ENCODE assay signal across 1 cellular context in the genomic region with DNA sequence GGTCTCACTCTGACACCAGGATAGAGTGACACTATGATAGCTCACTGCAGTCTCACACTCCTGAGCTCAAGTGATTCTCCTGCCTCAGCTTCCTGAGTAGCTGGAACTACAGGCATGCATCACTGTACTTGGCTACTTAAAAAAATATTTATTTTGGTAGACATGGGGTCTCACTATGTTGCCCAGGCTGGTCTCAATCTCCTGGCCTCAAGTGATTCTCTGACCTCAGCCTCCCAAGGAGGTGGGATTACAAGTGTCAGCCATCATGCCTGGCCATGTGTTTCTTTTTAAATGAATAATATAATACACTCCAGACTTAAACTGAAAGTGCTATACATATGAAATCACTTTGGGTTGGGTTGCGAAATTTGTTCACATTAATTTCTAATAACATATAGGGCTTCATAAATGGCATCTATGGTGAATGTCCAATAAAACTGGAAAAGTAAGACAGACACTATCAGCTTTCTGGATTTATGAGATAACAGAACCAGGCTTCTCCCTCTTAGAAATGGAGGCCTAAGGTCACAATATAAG.
TF ChIP-seq lines count a peak whose summit lies in the region.

No MANE protein-coding gene starts in this region.

TF ChIP-seq in HepG2, 621 proteins besides CTCF, POLR2A, EP300 and RAD21 (continued from another document):
- TF ChIP-seq RARA (CRISPR knock-in tag; IDR thresholded peaks at IDR 0.05) = no peak
- TF ChIP-seq RBAK (CRISPR knock-in tag; IDR thresholded peaks at IDR 0.05) = no peak
- TF ChIP-seq ZNF652 (CRISPR knock-in tag; IDR thresholded peaks at IDR 0.05; ENCODE audit: borderline replicate concordance, low read depth) = no peak
- TF ChIP-seq ISL2 (CRISPR knock-in tag; IDR thresholded peaks at IDR 0.05) = no peak
- peak; percentile 58 for TF ChIP-seq CEBPB (IDR thresholded peaks at IDR 0.05; ENCODE audit: borderline replicate concordance, low read depth, low read length)
- TF ChIP-seq ZNF598 (CRISPR knock-in tag; IDR thresholded peaks at IDR 0.05; ENCODE audit: borderline replicate concordance) = no peak
- no peak for TF ChIP-seq ZNF883 (CRISPR knock-in tag; IDR thresholded peaks at IDR 0.05; ENCODE audit: not compliant biosample characterization)
- TF ChIP-seq ZNF547 (CRISPR knock-in tag; IDR thresholded peaks at IDR 0.05) = no peak
- no peak for TF ChIP-seq ARNT (IDR thresholded peaks at IDR 0.05)
- no peak for TF ChIP-seq SRSF4 (IDR thresholded peaks at IDR 0.05; ENCODE audit: low read depth, low read length, poor library complexity, severe bottlenecking)
- peak; percentile 67; the same call in 1 of the 2 replicates for TF ChIP-seq ZNF121 (CRISPR knock-in tag; IDR thresholded peaks at IDR 0.05)
- TF ChIP-seq MIXL1 (CRISPR knock-in tag; IDR thresholded peaks at IDR 0.05) = no peak
- TF ChIP-seq CHCHD3 (CRISPR knock-in tag; IDR thresholded peaks at IDR 0.05) = no peak
